In genomic region chr20:46312075-46312944, GRCh38 we compare ENCODE assay signal across 14 cellular contexts. TPM values are rescaled to one million over a fixed set of nuclear protein-coding genes. Genes with fewer than 3 reads are reported as not detected.
DNase-seq lines count a peak whose midpoint lies in the region; ATAC-seq, FAIRE-seq and TF ChIP-seq lines count a peak whose summit lies in the region.
"Had no signal": no experiment of that assay in that cellular context is flagged by ENCODE, and none has a peak within 500 bp of the region (broad histone marks: within the 10 kb centered on the region; RNA-seq: fewer than 3 reads in every experiment).

No MANE protein-coding gene starts in this region.

- peaks cover 84% of the 10 kb centered on the region for H3K27me3 Mint-ChIP-seq in CD4-positive, alpha-beta T cell
- peaks cover 93% of the 10 kb centered on the region for H3K27me3 Mint-ChIP-seq in nephron progenitor cell (ENCODE audit: low read depth, poor library complexity)

- no peaks in the 10 kb centered on the region for H3K9me3 Mint-ChIP-seq in CD4-positive, alpha-beta T cell
- H3K9me3 Mint-ChIP-seq in nephron progenitor cell: no peaks in the 10 kb centered on the region
- H3K9me3 Mint-ChIP-seq: memory B cell had no signal

- no peaks in the 10 kb centered on the region for H3K9me3 ChIP-seq in CD4-positive, alpha-beta T cell (ENCODE audit: control insufficient read depth, low read length)
- no peaks in the 10 kb centered on the region for H3K9me3 ChIP-seq in HCT116 (ENCODE audit: control insufficient read depth in 1 of 2, insufficient read depth in 1 of 2, low read depth in 1 of 2, low read length in 2 of 2)
- H3K9me3 ChIP-seq in K562 (replicated peaks; ENCODE audit: control insufficient read depth, insufficient read depth, low read depth, low read length): no peaks in the 10 kb centered on the region
- H3K9me3 ChIP-seq in spleen: no peaks in the 10 kb centered on the region

- H3K36me3 ChIP-seq in HCT116 (ENCODE audit: control insufficient read depth in 1 of 2, insufficient read depth in 2 of 2, low read length in 2 of 2) (no peaks in the 10 kb centered on the region), K562 (ENCODE audit: control insufficient read depth, insufficient read depth, low read length) (no peaks in the 10 kb centered on the region), spleen (no peaks in the 10 kb centered on the region)

- peak; percentile 33 for ATAC-seq in CD4-positive, alpha-beta T cell (ENCODE audit: poor library complexity)
- peak; percentile 51 for ATAC-seq in HCT116
- peak; percentile 90 for ATAC-seq in K562
- no peak for ATAC-seq in HG03460 (IDR thresholded peaks at IDR 0.05; ENCODE audit: unreplicated experiment)

- no peak for TF ChIP-seq RAD21 in HCT116 (IDR thresholded peaks at IDR 0.05; ENCODE audit: low read depth)
- peak in 1 of 2 experiments; percentile 16; a peak in 1 of 4 replicates for TF ChIP-seq RAD21 in K562 (CRISPR knock-in tag; conservative IDR thresholded peaks at IDR 0.05 in 1 of 2, IDR thresholded peaks at IDR 0.05 in 1 of 2)

- CTCF ChIA-PET in CD4-positive, alpha-beta T cell (lab: Charles Lee): no interaction called here
- CTCF ChIA-PET in HCT116 (lab: Charles Lee) (interaction anchor here (1.4 kb wide), 1 partner anchor 15 kb away, joined by 3 read pairs; no protein-coding TSS in a partner anchor), K562 (lab: Yijun Ruan, JAX; ENCODE audit: low intra/inter-chr PET ratio) (interaction anchor here (0.6 to 0.8 kb wide), 2 partner anchors 36 to 97 kb away, joined by 3 read pairs; no protein-coding TSS in a partner anchor)

- intact Hi-C loops in CD4-positive, alpha-beta T cell (cut with DNase I, micrococcal nuclease): no loop called here
- intact Hi-C loops in HCT116 (cut with micrococcal nuclease) (no loop called here), K562 (cut with micrococcal nuclease) (no loop called here), spleen (cut with DNase I; ENCODE audit: low total_unique reads) (no loop called here)

- in situ Hi-C loops in K562 (cut with MboI): loop anchor here (25.0 kb wide), 1 partner anchor 175 kb away; no protein-coding TSS in a partner anchor

- BruUV-seq in HCT116 (replicated peaks; lab: Mats Ljungman, UMichigan) (no TSS peak), K562 (replicated peaks; lab: Mats Ljungman, UMichigan) (no TSS peak)

- H3K36me3 Mint-ChIP-seq in CD4-positive, alpha-beta T cell (ENCODE audit: low read depth): no peaks in the 10 kb centered on the region
- no peaks in the 10 kb centered on the region for H3K36me3 Mint-ChIP-seq in nephron progenitor cell (ENCODE audit: low read depth)
- H3K36me3 Mint-ChIP-seq: memory B cell had no signal

- H3K4me2 ChIP-seq in HCT116 (ENCODE audit: low read length) (peak overlapping the region; percentile 74), K562 (ENCODE audit: insufficient read depth, low read length) (peak overlapping the region; percentile 73)

- POLR2A ChIA-PET in CD4-positive, alpha-beta T cell (lab: Charles Lee): no interaction called here
- POLR2A ChIA-PET in HCT116 (lab: Charles Lee): no interaction called here
- POLR2A ChIA-PET in K562 (lab: Yijun Ruan, JAX): interaction anchor here (0.8 kb wide), 1 partner anchor 8 kb away, joined by 4 read pairs; no protein-coding TSS in a partner anchor

- RAD21 ChIA-PET in HCT116 (lab: Charles Lee; ENCODE audit: low non-redundant PET in 1 of 2, low total read pairs in 2 of 2, uncharacterized antibody in 2 of 2, unreplicated experiment in 2 of 2): interaction anchor here in 1 of 2 experiments (0.6 to 1.4 kb wide), 2 partner anchors 126 to 180 kb away, joined by 3 to 9 read pairs; no protein-coding TSS in a partner anchor

- no peak for TF ChIP-seq EP300 in K562 (IDR thresholded peaks at IDR 0.05; ENCODE audit: low read length)

- H3K9ac ChIP-seq in HCT116 (ENCODE audit: low read length) (no peak overlapping the region), K562 (ENCODE audit: insufficient read depth in 1 of 2, low read depth in 2 of 2, low read length in 2 of 2) (no peak overlapping the region; a peak in 1 of 4 replicates)

- no peak for TF ChIP-seq CTCF in CD4-positive, alpha-beta T cell (IDR thresholded peaks at IDR 0.05)
- peak; percentile 34 to 49 (median 45); a peak in 5 of 6 replicates for TF ChIP-seq CTCF in HCT116 (IDR thresholded peaks at IDR 0.05 in 2 of 3, conservative IDR thresholded peaks at IDR 0.05 in 1 of 3; ENCODE audit: borderline replicate concordance in 1 of 3, insufficient read depth in 1 of 3, low read depth in 2 of 3, low read length in 2 of 3)
- TF ChIP-seq CTCF in K562 (IDR thresholded peaks at IDR 0.05 in 2 of 3, conservative IDR thresholded peaks at IDR 0.05 in 1 of 3; ENCODE audit: insufficient read depth in 2 of 3, low read depth in 1 of 3, low read length in 3 of 3): peak; percentile 46 to 84 (median 52); a peak in 5 of 6 replicates
- TF ChIP-seq CTCF in nephron progenitor cell (IDR thresholded peaks at IDR 0.05): peak; percentile 34
- no peak for TF ChIP-seq CTCF in spleen (IDR thresholded peaks at IDR 0.05 in 8 of 11, conservative IDR thresholded peaks at IDR 0.05 in 3 of 11)

- no peaks in the 10 kb centered on the region for H3K9me2 ChIP-seq in HCT116 (ENCODE audit: insufficient read depth)

- H3K4me1 ChIP-seq in HCT116 (ENCODE audit: control insufficient read depth in 1 of 2, insufficient read depth in 2 of 2, low read length in 2 of 2) (peaks cover 15 to 40% of the 10 kb centered on the region in 2 experiments; a peak in 3 of 4 replicates), K562 (replicated peaks in 1 of 2; ENCODE audit: control insufficient read depth in 2 of 2, insufficient read depth in 2 of 2, low read length in 2 of 2) (peaks cover 0 to 28% of the 10 kb centered on the region in 2 experiments; a peak in 3 of 5 replicates), spleen (peaks cover 4 to 31% (median 24%) of the 10 kb centered on the region in 6 donors)

- H3K27me3 ChIP-seq in CD4-positive, alpha-beta T cell (ENCODE audit: control insufficient read depth, insufficient read depth, low read length): peaks cover 89% of the 10 kb centered on the region
- H3K27me3 ChIP-seq in HCT116 (ENCODE audit: insufficient read depth, low read length) (peaks cover 16% of the 10 kb centered on the region; the same call in 1 of the 2 replicates), K562 (ENCODE audit: control insufficient read depth in 2 of 2, insufficient read depth in 2 of 2, low read length in 2 of 2) (peaks cover 31 to 83% of the 10 kb centered on the region in 2 experiments), spleen (replicated peaks in 1 of 7) (peaks cover 7 to 100% (median 74%) of the 10 kb centered on the region in 7 donors)

- no peaks in the 10 kb centered on the region for H3K9me1 ChIP-seq in K562 (ENCODE audit: control insufficient read depth, insufficient read depth, low read length)

- H3K4me3 ChIP-seq in HCT116 (replicated peaks in 1 of 2; ENCODE audit: low read depth in 1 of 2, low read length in 2 of 2) (peak overlapping the region; percentile 35 to 46), K562 (peak overlapping the region; percentile 40), spleen (peak overlapping the region in 1 of 8 donors; percentile 24)

- 6% methylated on average over 23 of the region's 47 CpGs for WGBS in K562 (ENCODE audit: insufficient coverage, low coverage, missing lambda C conversion rate)
- WGBS in spleen, 5 donors: 1 to 3% (median 3%) methylated on average over 41 to 47 of the region's 47 CpGs

- peak overlapping the region; percentile 4 for H2AFZ ChIP-seq in HCT116 (ENCODE audit: low read depth, low read length, poor library complexity, severe bottlenecking)
- H2AFZ ChIP-seq in K562 (ENCODE audit: low read depth, low read length): peak overlapping the region; percentile 70

- no peak overlapping the region for H3K27ac Mint-ChIP-seq in CD4-positive, alpha-beta T cell
- no peak overlapping the region for H3K27ac Mint-ChIP-seq in nephron progenitor cell
- H3K27ac Mint-ChIP-seq: memory B cell had no signal

- H3K4me1 Mint-ChIP-seq in CD4-positive, alpha-beta T cell (ENCODE audit: low read depth): peaks cover 23% of the 10 kb centered on the region
- H3K4me1 Mint-ChIP-seq in nephron progenitor cell: peaks cover 7% of the 10 kb centered on the region

- FAIRE-seq in K562 (lab: Jason Lieb, UNC) (peak; percentile 67), GM12891 (lab: Jason Lieb, UNC) (no peak)

- TF ChIP-seq POLR2A in HCT116 (IDR thresholded peaks at IDR 0.05; ENCODE audit: borderline replicate concordance, extremely low read depth, insufficient read depth, insufficient read length) (no peak), K562 (conservative IDR thresholded peaks at IDR 0.05) (no peak), GM12891 (IDR thresholded peaks at IDR 0.05; ENCODE audit: low read depth, low read length) (no peak), spleen (IDR thresholded peaks at IDR 0.05) (no peak)

- H3K27ac ChIP-seq in CD4-positive, alpha-beta T cell (ENCODE audit: low read depth, low read length): no peak overlapping the region
- H3K27ac ChIP-seq in HCT116 (ENCODE audit: low read depth, low read length) (no peak overlapping the region), K562 (ENCODE audit: extremely low read depth, low read depth, low read length) (no peak overlapping the region), spleen (no peak overlapping the region)

- H3K4me3 Mint-ChIP-seq in CD4-positive, alpha-beta T cell: no peak overlapping the region
- peak overlapping the region; percentile 72 for H3K4me3 Mint-ChIP-seq in nephron progenitor cell
- H3K4me3 Mint-ChIP-seq: memory B cell had no signal

- no peaks in the 10 kb centered on the region for H3K79me2 ChIP-seq in HCT116 (ENCODE audit: insufficient read depth, low read length)
- no peaks in the 10 kb centered on the region for H3K79me2 ChIP-seq in K562 (ENCODE audit: control insufficient read depth, insufficient read depth, low read length)

- peak in 1 of 10 experiments; percentile 11 for DNase-seq in CD4-positive, alpha-beta T cell
- DNase-seq in HCT116 (ENCODE audit: low read depth, low spot score) (no peak), K562 (ENCODE audit: extremely low read depth in 1 of 4, low spot score in 3 of 4) (peak; percentile 64 to 86 (median 78)), nephron progenitor cell (peak; percentile 78), GM12891 (ENCODE audit: insufficient read length, low spot score) (no peak), spleen (no peak), cerebellar cortex (ENCODE audit: low spot score) (no peak)
- DNase-seq: amniotic stem cell; EL; Karpas-422; stimulated activated CD4-positive, alpha-beta T cell treated with anti-CD3 and anti-CD28 coated beads, Interleukin-12 subunit alpha, Interleukin-12 subunit beta, amount 100 ng/mL, for 4 hours had no signal

- H4K20me1 ChIP-seq in HCT116 (ENCODE audit: insufficient read depth) (no peaks in the 10 kb centered on the region), K562 (replicated peaks; ENCODE audit: control insufficient read depth, insufficient read depth, low read length) (0 out of 2 replicates have a peak, but pooled peaks cover 9% of the 10 kb centered on the region)

RNA-seq across cellular contexts. Expression of gene CDH22, which starts 4.0 kb away (rescaled TPM):
- not detected for total RNA-seq in CD4-positive, alpha-beta T cell
- total RNA-seq in HCT116 (2021; ENCODE audit: unreplicated experiment) (1.8 TPM), K562 (2014; rRNA removed) (not detected in 2 replicates), K562 (2014; rRNA removed; fragmentation: Illumina TruSeq; extraction: Trizol) (not detected in 2 replicates), K562 (2015; rRNA removed; fragmentation: Illumina TruSeq; extraction: Trizol) (not detected in 2 replicates), K562 (2021) (0.07 TPM in 1 of 2 replicates, not detected in the other), spleen (not detected)
- 1.00 and 1.6 TPM in 2 replicates for polyA plus RNA-seq in HCT116 (2012)
- total RNA-seq in K562 (2011; cell fraction: chromatin; rRNA removed; ENCODE audit: low replicate concordance): not detected in 2 replicates
- not detected in 2 replicates for total RNA-seq in K562 (2011; cell fraction: nucleolus; rRNA removed)
- 0.07 TPM in 1 of 2 replicates, not detected in the other for total RNA-seq in K562 (2011; cell fraction: nucleoplasm; rRNA removed)
- polyA plus RNA-seq in K562 (2011; rRNA removed) (not detected in 2 replicates), K562 (2014; fragmentation: Illumina TruSeq; extraction: Trizol) (not detected in 2 replicates), K562 (2014; fragmentation: Nextera tagmentation; extraction: Ambion mirVana) (not detected), K562 (2014; rRNA removed) (0.08 TPM in 1 of 2 replicates, not detected in the other), spleen (not detected)
- polyA plus RNA-seq in K562 (2011; cell fraction: cytosol; rRNA removed): 0.03 TPM in 1 of 2 replicates, not detected in the other
- 0.04 and 0.11 TPM in 2 replicates for polyA plus RNA-seq in K562 (2011; cell fraction: nucleus; rRNA removed)
- 0.03 and 0.06 TPM in 2 replicates for polyA plus RNA-seq in K562 (2012)
- not detected in 2 replicates for polyA minus RNA-seq in K562 (2011; rRNA and poly(A)+ RNA removed)
- polyA minus RNA-seq in K562 (2011; cell fraction: cytosol; rRNA and poly(A)+ RNA removed): not detected in 2 replicates
- 0.13 TPM in 1 of 2 replicates, not detected in the other for polyA minus RNA-seq in K562 (2011; cell fraction: nucleus; rRNA and poly(A)+ RNA removed)
- 0.12 TPM for polyA plus RNA-seq in GM12891 (2012; ENCODE audit: low read depth, missing spikeins)
- total RNA-seq: fibroblast of lung had no signal
- polyA plus RNA-seq: fibroblast of lung had no signal

Comparison
In these comparisons a context has a peak if more than half of its experiments do, and no peak if none do; other contexts are left out.
1. DNase-seq: peak in K562 (4 of 4) and nephron progenitor cell (single experiment); none in HCT116 (single experiment), GM12891 (single experiment), spleen (single experiment) and cerebellar cortex (single experiment).
2. CTCF ChIP-seq: peak in HCT116 (3 of 3), K562 (3 of 3) and nephron progenitor cell (single experiment); none in CD4-positive, alpha-beta T cell (single experiment) and spleen (0 of 11).